Comparison of ENCODE assay signal across 35 cellular contexts in the genomic region with DNA sequence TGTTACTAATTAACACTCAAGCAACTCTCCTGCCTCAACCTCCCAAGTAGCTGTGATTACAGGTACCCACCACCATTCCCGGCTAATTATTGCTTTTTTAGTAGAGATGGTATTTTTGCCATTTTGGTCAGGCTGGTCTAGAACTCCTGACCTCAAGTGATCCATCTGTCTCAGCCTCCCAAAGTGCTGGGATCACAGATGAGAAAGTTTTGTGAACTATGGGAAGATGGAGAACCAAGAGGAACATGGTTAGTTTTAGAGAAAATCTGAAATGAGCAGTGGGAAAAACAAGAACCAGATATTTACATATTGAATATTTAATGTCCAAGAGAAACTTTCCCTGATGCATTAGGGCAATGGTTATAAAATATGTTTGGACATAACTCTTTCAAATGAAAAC.
"Had no signal": no experiment of that assay in that cellular context is flagged by ENCODE, and none has a peak within 500 bp of the region (broad histone marks: within the 10 kb centered on the region; RNA-seq: fewer than 3 reads in every experiment).

No MANE protein-coding gene starts in this region.

- H3K36me3 ChIP-seq: MG63 had no signal

- H3K4me3 ChIP-seq: MG63 had no signal

- H3K27me3 ChIP-seq: MG63 had no signal

- H3K9me3 ChIP-seq: MG63 had no signal

- DNase-seq: Karpas-422, Kasumi-1, MG63, MM.1S, MV-4-11, NCI-H1048, NCI-H1092, NCI-H1092 treated with DMSO at 0.1 percent for 48 hours, NCI-H1105, NCI-H1105 treated with DMSO at 0.1 percent for 48 hours, NCI-H1417, NCI-H1417 treated with DMSO at 0.1 percent for 48 hours, NCI-H1436, NCI-H1436 treated with DMSO at 0.1 percent for 48 hours, NCI-H146, NCI-H1694, NCI-H1694 treated with DMSO at 0.1 percent for 48 hours, NCI-H187, NCI-H187 treated with DMSO at 0.1 percent for 48 hours, NCI-H1930, NCI-H2029, NCI-H2029 treated with DMSO at 0.1 percent for 48 hours, NCI-H2081, NCI-H2081 treated with DMSO at 0.1 percent for 48 hours, NCI-H2107, NCI-H2171, NCI-H2171 treated with DMSO at 0.1 percent for 48 hours, NCI-H2227 treated with DMSO at 0.1 percent for 48 hours, NCI-H226, NCI-H345, NCI-H446, NCI-H446 treated with DMSO at 0.1 percent for 48 hours, NCI-H510A, NCI-H510A treated with DMSO at 0.1 percent for 48 hours, NCI-H524 had no signal
